ENCODE assay signal across 35 cellular contexts in genomic region chr20:16173044-16173443, GRCh38.
"Had no signal": no experiment of that assay in that cellular context is flagged by ENCODE, and none has a peak within 500 bp of the region (broad histone marks: within the 10 kb centered on the region; RNA-seq: fewer than 3 reads in every experiment).

No MANE protein-coding gene starts in this region.

- H3K9me3 Mint-ChIP-seq: activated B cell treated with CpG ODN at 0.5 μM for 24 hours; activated CD4-positive, alpha-beta memory T cell treated with anti-CD3 and anti-CD28 coated beads for 36 hours; activated CD4-positive, alpha-beta T cell treated with anti-CD3 and anti-CD28 coated beads, Interleukin-2, amount 10 ng/mL, durations not matched to agents 24 days and 14 days; activated T-cell treated with anti-CD3 and anti-CD28 coated beads, Interleukin-2, amount 50 U/mL, for 4 hours; T-helper 1 cell treated with Interleukin-12 subunit alpha and Interleukin-12 subunit beta and Interleukin-4 antibody, amounts not matched to agents 30 μg/mL and 1 μg/mL, for 36 hours; T-helper 2 cell treated with Interferon-gamma antibody and Interleukin-4, amounts not matched to agents 5 μg/mL and 100 μg/mL, for 36 hours had no signal

- H3K4me1 Mint-ChIP-seq: activated CD4-positive, alpha-beta T cell treated with anti-CD3 and anti-CD28 coated beads, Interleukin-2, amount 10 ng/mL, durations not matched to agents 24 days and 14 days; activated naive CD8-positive, alpha-beta T cell treated with anti-CD3 and anti-CD28 coated beads for 36 hours; activated T-helper 17 cell treated with anti-CD3 and anti-CD28 coated beads, Interleukin-2, amount 50 U/mL, for 72 hours had no signal

- H3K9me3 ChIP-seq: adrenal gland, body of pancreas had no signal

- H3K27ac ChIP-seq: adrenal gland, body of pancreas, brain microvascular endothelial cell, breast epithelium, VCaP had no signal

- H3K4me1 ChIP-seq: adrenal gland, body of pancreas, breast epithelium had no signal

- H3K4me3 Mint-ChIP-seq: activated B cell treated with CpG ODN at 0.5 μM for 24 hours; activated CD4-positive, alpha-beta memory T cell treated with anti-CD3 and anti-CD28 coated beads for 36 hours; activated CD4-positive, alpha-beta T cell treated with anti-CD3 and anti-CD28 coated beads, Interleukin-2, amount 10 ng/mL, durations not matched to agents 24 days and 14 days; activated CD8-positive, alpha-beta T cell treated with anti-CD3 and anti-CD28 coated beads for 36 hours; activated naive CD4-positive, alpha-beta T cell treated with anti-CD3 and anti-CD28 coated beads for 36 hours; activated naive CD8-positive, alpha-beta T cell treated with anti-CD3 and anti-CD28 coated beads for 36 hours; activated T-cell treated with anti-CD3 and anti-CD28 coated beads, Interleukin-2, amount 50 U/mL, for 4 hours; activated T-cell treated with anti-CD3 and anti-CD28 coated beads, Interleukin-2, amount 50 U/mL, for 72 hours; activated T-helper 1 cell treated with anti-CD3 and anti-CD28 coated beads, Interleukin-12 subunit alpha, Interleukin-12 subunit beta, Interleukin-2, Interleukin-4 antibody, amounts not matched to agents 30 ng/mL and 10 ng/mL and 1 ng/mL, durations not matched to agents 14 hours and 24 hours and 36 hours; activated T-helper 17 cell treated with anti-CD3 and anti-CD28 coated beads, Interleukin-2, amount 50 U/mL, for 72 hours; T-helper 1 cell treated with Interleukin-12 subunit alpha and Interleukin-12 subunit beta and Interleukin-4 antibody, amounts not matched to agents 30 μg/mL and 1 μg/mL, for 36 hours; T-helper 2 cell treated with Interferon-gamma antibody and Interleukin-4, amounts not matched to agents 5 μg/mL and 100 μg/mL, for 36 hours had no signal

- H3K36me3 ChIP-seq: adrenal gland, brain microvascular endothelial cell, breast epithelium had no signal

- ATAC-seq: activated CD8-positive, alpha-beta T cell treated with anti-CD3 and anti-CD28 coated beads for 36 hours; activated naive CD4-positive, alpha-beta T cell treated with anti-CD3 and anti-CD28 coated beads, Interleukin-2, amount 50 U/mL, for 72 hours; activated T-cell treated with anti-CD3 and anti-CD28 coated beads, Interleukin-2, amount 50 U/mL, for 4 hours; activated T-cell treated with anti-CD3 and anti-CD28 coated beads, Interleukin-2, amount 50 U/mL, for 72 hours; activated T-helper 17 cell treated with anti-CD3 and anti-CD28 coated beads, Interleukin-2, amount 50 U/mL, for 72 hours; body of pancreas had no signal

- H3K27me3 Mint-ChIP-seq: activated CD4-positive, alpha-beta memory T cell treated with anti-CD3 and anti-CD28 coated beads for 36 hours; activated CD4-positive, alpha-beta T cell treated with anti-CD3 and anti-CD28 coated beads, Interleukin-2, amount 10 ng/mL, durations not matched to agents 24 days and 14 days; activated CD8-positive, alpha-beta T cell treated with anti-CD3 and anti-CD28 coated beads for 36 hours; activated naive CD8-positive, alpha-beta T cell treated with anti-CD3 and anti-CD28 coated beads for 36 hours; activated T-helper 17 cell treated with anti-CD3 and anti-CD28 coated beads, Interleukin-2, amount 50 U/mL, for 72 hours had no signal

- H3K27ac Mint-ChIP-seq: activated B cell treated with CpG ODN at 0.5 μM for 24 hours; activated CD4-positive, alpha-beta memory T cell treated with anti-CD3 and anti-CD28 coated beads for 36 hours; activated CD4-positive, alpha-beta T cell treated with anti-CD3 and anti-CD28 coated beads, Interleukin-2, amount 10 ng/mL, durations not matched to agents 24 days and 14 days; activated CD8-positive, alpha-beta T cell treated with anti-CD3 and anti-CD28 coated beads for 36 hours; activated naive CD4-positive, alpha-beta T cell treated with anti-CD3 and anti-CD28 coated beads for 36 hours; activated naive CD4-positive, alpha-beta T cell treated with anti-CD3 and anti-CD28 coated beads, Interleukin-2, amount 50 U/mL, for 72 hours; activated naive CD8-positive, alpha-beta T cell treated with anti-CD3 and anti-CD28 coated beads for 36 hours; activated T-cell treated with anti-CD3 and anti-CD28 coated beads, Interleukin-2, amount 50 U/mL, for 72 hours; activated T-helper 1 cell treated with anti-CD3 and anti-CD28 coated beads, Interleukin-12 subunit alpha, Interleukin-12 subunit beta, Interleukin-2, Interleukin-4 antibody, amounts not matched to agents 30 ng/mL and 10 ng/mL and 1 ng/mL, durations not matched to agents 14 hours and 24 hours and 36 hours; activated T-helper 17 cell treated with anti-CD3 and anti-CD28 coated beads, Interleukin-2, amount 50 U/mL, for 72 hours; T-helper 1 cell treated with Interleukin-12 subunit alpha and Interleukin-12 subunit beta and Interleukin-4 antibody, amounts not matched to agents 30 μg/mL and 1 μg/mL, for 36 hours; T-helper 2 cell treated with Interferon-gamma antibody and Interleukin-4, amounts not matched to agents 5 μg/mL and 100 μg/mL, for 36 hours had no signal

- H3K36me3 Mint-ChIP-seq: activated CD4-positive, alpha-beta memory T cell treated with anti-CD3 and anti-CD28 coated beads for 36 hours; activated naive CD4-positive, alpha-beta T cell treated with anti-CD3 and anti-CD28 coated beads, Interleukin-2, amount 50 U/mL, for 72 hours; activated naive CD8-positive, alpha-beta T cell treated with anti-CD3 and anti-CD28 coated beads for 36 hours had no signal

- H3K27me3 ChIP-seq: adrenal gland, body of pancreas, brain microvascular endothelial cell, breast epithelium had no signal

- DNase-seq: activated B cell treated with CpG ODN at 0.5 μM for 24 hours; activated CD4-positive, alpha-beta memory T cell treated with anti-CD3 and anti-CD28 coated beads for 36 hours; activated CD4-positive, alpha-beta T cell treated with anti-CD3 and anti-CD28 coated beads for 4 hours; activated CD4-positive, alpha-beta T cell treated with anti-CD3 and anti-CD28 coated beads, Interleukin-2, amount 10 ng/mL, durations not matched to agents 24 days and 14 days; activated CD4-positive, alpha-beta T cell treated with anti-CD3 and anti-CD28 coated beads, Interleukin-2, amount 50 U/mL, for 1 hour; activated CD4-positive, alpha-beta T cell treated with anti-CD3 and anti-CD28 coated beads, Interleukin-2, amount 50 U/mL, for 4 hours; activated CD4-positive, CD25-positive, alpha-beta regulatory T cell treated with anti-CD3 and anti-CD28 coated beads, Interleukin-2, amount 50 U/mL, for 72 hours; activated CD8-positive, alpha-beta memory T cell treated with anti-CD3 and anti-CD28 coated beads, Interleukin-2, amount 50 U/mL, for 4 hours; activated CD8-positive, alpha-beta T cell treated with anti-CD3 and anti-CD28 coated beads for 36 hours; activated effector memory CD4-positive, alpha-beta T cell treated with anti-CD3 and anti-CD28 coated beads, Interleukin-2, amount 50 U/mL, for 16 hours; activated gamma-delta T cell treated with Interleukin-2 at 50 U/mL for 16 hours; activated naive CD4-positive, alpha-beta T cell; activated naive CD4-positive, alpha-beta T cell treated with anti-CD3 and anti-CD28 coated beads for 36 hours; activated naive CD4-positive, alpha-beta T cell treated with anti-CD3 and anti-CD28 coated beads, Interleukin-2, amount 50 U/mL, for 16 hours; activated naive CD8-positive, alpha-beta T cell treated with anti-CD3 and anti-CD28 coated beads for 36 hours; activated T-cell treated with anti-CD3 and anti-CD28 coated beads for 4 hours; activated T-cell treated with anti-CD3 and anti-CD28 coated beads, Interleukin-2, amount 50 U/mL, for 1 hour; activated T-cell treated with anti-CD3 and anti-CD28 coated beads, Interleukin-2, amount 50 U/mL, for 4 hours; activated T-cell treated with anti-CD3 and anti-CD28 coated beads, Interleukin-2, amount 50 U/mL, for 72 hours; adrenal gland; amniotic stem cell; aorta; body of pancreas; brain microvascular endothelial cell; central memory CD4-positive, alpha-beta T cell; T-helper 1 cell; T-helper 2 cell; T-helper 9 cell had no signal

- H3K4me3 ChIP-seq: adrenal gland, body of pancreas, breast epithelium had no signal
